Comparison of ENCODE assay signal across 9 cellular contexts in the genomic region with DNA sequence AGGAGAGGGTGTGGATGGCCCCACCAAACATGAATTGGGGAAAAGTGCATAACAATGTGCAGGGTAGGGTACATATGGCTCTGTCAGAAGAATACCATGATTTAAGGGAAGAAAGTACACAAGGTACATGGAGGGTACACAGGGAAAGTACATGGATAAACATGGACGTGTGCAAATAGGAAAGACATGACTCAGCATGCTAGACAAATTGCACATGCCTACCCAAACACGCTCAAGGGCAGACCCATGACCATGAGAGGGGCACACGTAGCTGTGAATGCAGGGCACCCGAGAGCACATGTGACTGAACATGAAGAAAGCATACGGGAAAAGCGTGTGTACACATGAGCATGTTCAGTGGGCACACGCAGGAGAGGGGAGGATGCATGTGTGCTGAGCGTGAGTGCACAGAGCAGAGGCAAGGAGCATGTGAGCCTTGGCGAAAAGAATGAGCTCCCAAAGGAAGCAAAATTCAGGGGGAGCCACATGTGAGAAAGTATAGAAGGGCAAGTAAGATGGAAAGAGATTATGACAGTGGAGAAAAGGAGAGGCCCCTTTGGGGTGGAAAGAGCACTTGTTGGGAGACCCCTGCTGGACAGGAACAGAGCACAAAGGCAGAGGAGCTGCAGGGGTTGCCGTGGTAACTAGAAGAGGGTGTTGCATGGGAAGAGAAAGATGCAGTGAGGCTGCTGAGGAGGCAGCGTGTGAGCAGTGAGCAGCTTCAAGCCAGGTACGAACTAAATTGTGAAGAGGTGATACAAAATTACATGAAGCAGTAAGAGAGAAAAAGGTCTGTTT. TPM values are rescaled to one million over a fixed set of nuclear protein-coding genes. Genes with fewer than 3 reads are reported as not detected.
DNase-seq lines count a peak whose midpoint lies in the region; ATAC-seq and TF ChIP-seq lines count a peak whose summit lies in the region.
"Had no signal": no experiment of that assay in that cellular context is flagged by ENCODE, and none has a peak within 500 bp of the region (broad histone marks: within the 10 kb centered on the region; RNA-seq: fewer than 3 reads in every experiment).

No MANE protein-coding gene starts in this region.

- peak; percentile 56 for DNase-seq in 8988T
- peak; percentile 15 for DNase-seq in EL
- DNase-seq in NCI-H69 (lab: John Stamatoyannopoulos, UW) = peak; percentile 46
- peak in 2 of 10 donors; percentile 51 to 62 for DNase-seq in dorsolateral prefrontal cortex
- DNase-seq in upper lobe of left lung = no peak
- no peak for DNase-seq in GM03348 (ENCODE audit: low spot score)

- no peaks in the 10 kb centered on the region for H3K9me3 ChIP-seq in upper lobe of left lung

- H3K4me1 ChIP-seq in upper lobe of left lung = no peaks in the 10 kb centered on the region

- H3K27me3 ChIP-seq in dorsolateral prefrontal cortex (no peaks in the 10 kb centered on the region), upper lobe of left lung (no peaks in the 10 kb centered on the region)

- no peak for TF ChIP-seq POLR2A in upper lobe of left lung (IDR thresholded peaks at IDR 0.05)

- H3K36me3 ChIP-seq in upper lobe of left lung = peaks cover 0 to 64% (median 32%) of the 10 kb centered on the region in 4 donors

- peak overlapping the region in 39 of 59 donors; percentile 8 to 77 (median 48) for H3K27ac ChIP-seq in dorsolateral prefrontal cortex
- H3K27ac ChIP-seq in upper lobe of left lung = no peak overlapping the region

- peak in 13 of 56 donors; percentile 10 to 34 (median 20) for TF ChIP-seq CTCF in dorsolateral prefrontal cortex (IDR thresholded peaks at IDR 0.05 in 54 of 56, conservative IDR thresholded peaks at IDR 0.05 in 2 of 56; ENCODE audit: low read depth in 1 of 56, partially characterized antibody in 56 of 56)
- TF ChIP-seq CTCF in upper lobe of left lung (IDR thresholded peaks at IDR 0.05) = no peak

- intact Hi-C loops in dorsolateral prefrontal cortex (cut with DNase I) = no loop called here

- 84% methylated on average over 12 of the region's 12 CpGs for WGBS in upper lobe of left lung, 2 donors

- H3K4me3 ChIP-seq in dorsolateral prefrontal cortex = no peak overlapping the region
- no peak overlapping the region for H3K4me3 ChIP-seq in upper lobe of left lung

- no peak for TF ChIP-seq EP300 in upper lobe of left lung (IDR thresholded peaks at IDR 0.05)

- ATAC-seq in GM21529 (IDR thresholded peaks at IDR 0.05; ENCODE audit: unreplicated experiment) (no peak), upper lobe of left lung (ENCODE audit: low FRiP score in 2 of 2) (no peak), GM18520 (IDR thresholded peaks at IDR 0.05; ENCODE audit: unreplicated experiment) (no peak)

RNA-seq across cellular contexts. Expression of a gene that starts 17.8 kb away (rescaled TPM):
- total RNA-seq in dorsolateral prefrontal cortex = not detected
- total RNA-seq in upper lobe of left lung = not detected
- total RNA-seq: mesothelial cell of epicardium had no signal

RNA-seq across cellular contexts. Expression of a gene that starts 30.2 kb away (rescaled TPM):
- total RNA-seq in dorsolateral prefrontal cortex (100 to 1,000 TPM; 180 to 458 (median 348) TPM), upper lobe of left lung (100 to 1,000 TPM in 1 of 6 donors, 10 to 100 TPM in 5; 13.2 to 171 (median 34.8) TPM)

RNA-seq across cellular contexts. Expression of a gene that starts 43.2 kb away (rescaled TPM):
- 1 to 10 TPM in 2 of 120 experiments, under 1 TPM in 10, not detected in 108; 0.44 to 2.6 (median 0.61) TPM for total RNA-seq in dorsolateral prefrontal cortex
- total RNA-seq in upper lobe of left lung = 1 to 10 TPM in 2 of 6 donors, under 1 TPM in 2, not detected in 2; 0.76 to 3.6 (median 1.6) TPM

RNA-seq across cellular contexts. Expression of a gene that starts 54.1 kb away (rescaled TPM):
- 100 to 1,000 TPM in 93 of 120 experiments, 10 to 100 TPM in 27; 23.2 to 788 (median 170) TPM for total RNA-seq in dorsolateral prefrontal cortex
- total RNA-seq in upper lobe of left lung = not detected

Comparison
In these comparisons a context has a peak if more than half of its experiments do, and no peak if none do; other contexts are left out.
1. DNase-seq: peak in 8988T (single experiment), EL (single experiment) and NCI-H69 (single experiment); none in upper lobe of left lung (0 of 2) and GM03348 (single experiment).
2. H3K27ac ChIP-seq: peak in dorsolateral prefrontal cortex (39 of 59); none in upper lobe of left lung (0 of 4).